In the genomic region with DNA sequence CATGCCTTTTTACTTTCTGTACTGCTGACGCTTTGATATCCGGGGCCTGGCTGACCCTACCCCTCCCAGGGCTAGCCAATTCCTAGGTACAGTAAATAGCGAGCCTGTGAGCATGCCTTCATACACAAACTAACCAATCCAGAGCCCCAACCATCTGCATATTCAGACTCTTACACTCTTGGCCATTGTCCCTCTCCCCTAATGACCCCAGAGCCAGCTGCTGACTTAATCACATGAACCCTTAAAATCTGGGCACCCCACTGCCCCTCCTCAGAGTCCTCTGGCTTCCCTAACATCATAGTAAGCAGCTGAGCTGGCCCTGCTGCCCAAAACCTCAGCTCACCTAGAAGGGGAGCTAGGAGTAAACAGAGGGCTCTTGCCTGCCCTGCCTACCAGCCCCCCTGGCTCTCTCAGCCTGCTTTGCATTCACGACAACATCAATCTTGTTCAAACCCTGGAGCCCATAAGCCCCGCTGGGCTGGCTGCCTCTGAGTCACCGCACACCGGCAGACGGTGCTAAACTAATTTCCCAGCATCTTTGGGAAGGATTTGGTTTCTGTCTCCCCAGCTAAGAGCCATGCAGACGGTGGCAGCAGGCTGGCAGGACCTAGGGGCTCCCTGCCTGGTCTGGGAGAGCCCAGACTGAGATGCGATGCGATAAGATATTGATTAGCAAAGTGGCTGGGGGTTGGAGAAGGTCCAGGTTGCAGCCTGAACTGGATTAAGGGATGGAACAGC, we compare ENCODE assay signal across 1 cellular context.
TF ChIP-seq lines count a peak whose summit lies in the region.

No MANE protein-coding gene starts in this region.

TF ChIP-seq in HEK293, 187 proteins besides CTCF, POLR2A, EP300 and RAD21 (continued from another document):
- no peak for TF ChIP-seq TRIM28 (IDR thresholded peaks at IDR 0.05; ENCODE audit: borderline replicate concordance, low read length)
- peak; percentile 94 for TF ChIP-seq ZIC2 (tag by site-specific recombination; IDR thresholded peaks at IDR 0.05)
- 0 out of 2 replicates have a peak, but pooled peaks have one; percentile 48 for TF ChIP-seq IKZF3 (tag by site-specific recombination; IDR thresholded peaks at IDR 0.05)
- no peak for TF ChIP-seq ZNF529 (tag by site-specific recombination; IDR thresholded peaks at IDR 0.05; ENCODE audit: insufficient replicate concordance)
- no peak for TF ChIP-seq ZNF48 (tag by site-specific recombination; IDR thresholded peaks at IDR 0.05)
